19 cellular contexts compared by ENCODE assay signal in genomic region chr17:72404872-72405271, GRCh38.
DNase-seq lines count a peak whose midpoint lies in the region; TF ChIP-seq lines count a peak whose summit lies in the region.
"Had no signal": no experiment of that assay in that cellular context is flagged by ENCODE, and none has a peak within 500 bp of the region (broad histone marks: within the 10 kb centered on the region; RNA-seq: fewer than 3 reads in every experiment).

No MANE protein-coding gene starts in this region.

- no peaks in the 10 kb centered on the region for H3K36me3 ChIP-seq in adrenal gland (replicated peaks in 1 of 2)
- no peaks in the 10 kb centered on the region for H3K36me3 ChIP-seq in vagina
- H3K36me3 ChIP-seq: BE2C had no signal

- DNase-seq in AG20443 (ENCODE audit: low spot score) (peak; percentile 47), M059J (ENCODE audit: low read depth) (peak; percentile 70), chondrocyte (ENCODE audit: low spot score) (no peak), non-pigmented ciliary epithelial cell (ENCODE audit: low read depth) (peak; percentile 71), adrenal gland (no peak), vagina (ENCODE audit: extremely low spot score in 2 of 2) (no peak)
- no peak for DNase-seq in central memory CD4-positive, alpha-beta T cell
- no peak for DNase-seq in stimulated activated CD4-positive, alpha-beta T cell treated with anti-CD3 and anti-CD28 coated beads, Interleukin-4, amount 100 ng/mL, for 24 hours
- DNase-seq: activated CD4-positive, alpha-beta T cell treated with anti-CD3 and anti-CD28 coated beads, Interleukin-2, amount 10 ng/mL, durations not matched to agents 24 days and 14 days; activated T-cell treated with anti-CD3 and anti-CD28 coated beads, Interleukin-2, amount 50 U/mL, for 1 hour; BE2C; dermis blood vessel endothelial cell; DMS79; mesendoderm; NCI-H2029; NCI-H748 treated with DMSO at 0.1 percent for 48 hours; small intestine; stimulated activated naive CD8-positive, alpha-beta T cell treated with anti-CD3 and anti-CD28 coated beads, Interleukin-15, amount 100 ng/mL, for 72 hours had no signal

- H3K4me1 ChIP-seq in adrenal gland (replicated peaks in 1 of 2) (peaks cover 0 to 9% of the 10 kb centered on the region in 2 donors), vagina (peaks cover 21% of the 10 kb centered on the region)

- H3K27ac ChIP-seq in adrenal gland (no peak overlapping the region), vagina (no peak overlapping the region)
- H3K27ac ChIP-seq: RWPE1 had no signal

- H3K9me3 Mint-ChIP-seq in chondrocyte (ENCODE audit: low read depth): no peaks in the 10 kb centered on the region
- H3K9me3 Mint-ChIP-seq: activated CD4-positive, alpha-beta T cell treated with anti-CD3 and anti-CD28 coated beads, Interleukin-2, amount 10 ng/mL, durations not matched to agents 24 days and 14 days; stimulated activated naive CD8-positive, alpha-beta T cell treated with anti-CD3 and anti-CD28 coated beads, Interleukin-15, amount 100 ng/mL, for 72 hours had no signal

- WGBS in adrenal gland, 4 donors: 37 to 63% (median 51%) methylated on average over 4 of the region's 4 CpGs

- peaks cover 44% of the 10 kb centered on the region for H3K4me1 Mint-ChIP-seq in chondrocyte (ENCODE audit: low read depth)
- H3K4me1 Mint-ChIP-seq: activated CD4-positive, alpha-beta T cell treated with anti-CD3 and anti-CD28 coated beads, Interleukin-2, amount 10 ng/mL, durations not matched to agents 24 days and 14 days; stimulated activated naive CD8-positive, alpha-beta T cell treated with anti-CD3 and anti-CD28 coated beads, Interleukin-15, amount 100 ng/mL, for 72 hours had no signal

- H3K4me3 ChIP-seq in adrenal gland: no peak overlapping the region
- H3K4me3 ChIP-seq in vagina: no peak overlapping the region

- peak overlapping the region; percentile 29 for H3K27ac Mint-ChIP-seq in chondrocyte (ENCODE audit: unreplicated experiment)
- H3K27ac Mint-ChIP-seq: activated CD4-positive, alpha-beta T cell treated with anti-CD3 and anti-CD28 coated beads, Interleukin-2, amount 10 ng/mL, durations not matched to agents 24 days and 14 days had no signal

- H3K36me3 Mint-ChIP-seq in chondrocyte (ENCODE audit: low read depth): peaks cover 7% of the 10 kb centered on the region

- H3K27me3 Mint-ChIP-seq in chondrocyte (ENCODE audit: low read depth): no peaks in the 10 kb centered on the region
- H3K27me3 Mint-ChIP-seq: activated CD4-positive, alpha-beta T cell treated with anti-CD3 and anti-CD28 coated beads, Interleukin-2, amount 10 ng/mL, durations not matched to agents 24 days and 14 days had no signal

- H3K27me3 ChIP-seq in adrenal gland: no peaks in the 10 kb centered on the region
- no peaks in the 10 kb centered on the region for H3K27me3 ChIP-seq in vagina
- H3K27me3 ChIP-seq: BE2C had no signal

- H3K9me3 ChIP-seq in adrenal gland (replicated peaks in 1 of 3) (no peaks in the 10 kb centered on the region), vagina (no peaks in the 10 kb centered on the region)
- H3K9me3 ChIP-seq: BE2C had no signal

- TF ChIP-seq POLR2A in adrenal gland (IDR thresholded peaks at IDR 0.05) (no peak), vagina (IDR thresholded peaks at IDR 0.05) (no peak)

- TF ChIP-seq CTCF in chondrocyte (IDR thresholded peaks at IDR 0.05) (no peak), adrenal gland (IDR thresholded peaks at IDR 0.05) (no peak), vagina (IDR thresholded peaks at IDR 0.05) (no peak)

- intact Hi-C loops in adrenal gland (cut with DNase I): no loop called here
- intact Hi-C loops in vagina (cut with DNase I): no loop called here

- no peak overlapping the region for H3K4me3 Mint-ChIP-seq in chondrocyte (ENCODE audit: unreplicated experiment)
- H3K4me3 Mint-ChIP-seq: activated CD4-positive, alpha-beta T cell treated with anti-CD3 and anti-CD28 coated beads, Interleukin-2, amount 10 ng/mL, durations not matched to agents 24 days and 14 days; stimulated activated naive CD8-positive, alpha-beta T cell treated with anti-CD3 and anti-CD28 coated beads, Interleukin-15, amount 100 ng/mL, for 72 hours had no signal

Comparison
In these comparisons a context has a peak if more than half of its experiments do, and no peak if none do; other contexts are left out.
1. DNase-seq: peak in AG20443 (single experiment), M059J (single experiment) and non-pigmented ciliary epithelial cell (single experiment); none in chondrocyte (single experiment), central memory CD4-positive, alpha-beta T cell (single experiment), adrenal gland (0 of 7), vagina (0 of 2) and stimulated activated CD4-positive, alpha-beta T cell treated with anti-CD3 and anti-CD28 coated beads, Interleukin-4, amount 100 ng/mL, for 24 hours (single experiment).